12 cellular contexts compared by ENCODE assay signal in the genomic region with DNA sequence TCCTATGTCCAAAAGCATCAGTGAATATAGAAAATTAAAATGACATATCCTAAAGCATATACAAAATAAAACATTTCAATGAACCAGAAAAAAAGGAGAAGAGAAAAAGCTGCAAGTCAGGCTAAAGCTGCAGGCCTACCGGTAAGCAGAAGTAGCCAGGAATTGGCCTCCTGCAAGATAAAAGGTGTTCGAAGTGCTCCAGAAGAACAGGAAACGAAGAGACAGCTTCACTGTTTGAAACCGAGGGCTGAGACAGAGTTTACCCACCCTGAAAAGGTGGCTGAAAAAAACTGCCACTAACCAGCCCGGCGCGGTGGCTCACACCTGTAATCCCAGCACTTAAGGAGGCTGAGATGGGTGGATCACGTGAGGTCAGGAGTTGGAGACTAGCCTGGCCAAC. TPM values are rescaled to one million over a fixed set of nuclear protein-coding genes. Genes with fewer than 3 reads are reported as not detected.
DNase-seq lines count a peak whose midpoint lies in the region; ATAC-seq and TF ChIP-seq lines count a peak whose summit lies in the region.
"Had no signal": no experiment of that assay in that cellular context is flagged by ENCODE, and none has a peak within 500 bp of the region (broad histone marks: within the 10 kb centered on the region; RNA-seq: fewer than 3 reads in every experiment).

No MANE protein-coding gene starts in this region.

- DNase-seq in activated CD4-positive, alpha-beta memory T cell treated with anti-CD3 and anti-CD28 coated beads, Interleukin-2, amount 10 ng/mL, durations not matched to agents 7 days and 5 days = no peak
- DNase-seq in omental fat pad (ENCODE audit: low spot score) (no peak), hepatic stellate cell (ENCODE audit: low spot score) (no peak), ACHN (no peak)
- DNase-seq: NCI-H2081 treated with DMSO at 0.1 percent for 48 hours; stimulated activated CD4-positive, alpha-beta T cell treated with anti-CD3 and anti-CD28 coated beads, Interleukin-4, amount 100 ng/mL, for 1 hour had no signal

- POLR2A ChIA-PET in activated CD4-positive, alpha-beta memory T cell treated with anti-CD3 and anti-CD28 coated beads, Interleukin-2, amount 10 ng/mL, durations not matched to agents 7 days and 5 days (lab: Charles Lee) = interaction anchor here (0.9 to 1.6 kb wide), 3 partner anchors 9 to 33 kb away, joined by 3 to 5 read pairs (median 3); no protein-coding TSS in a partner anchor

- peak overlapping the region in 2 of 11 experiments; percentile 71 to 75; a peak in 4 of 22 replicates for H3K27ac ChIP-seq in BLaER1 treated with 17β-estradiol and CSF1 and Interleukin-3, amounts not matched to agents 10 nM and 100 nM
- H3K27ac ChIP-seq: SK-N-MC had no signal

- H3K36me3 ChIP-seq in BLaER1 treated with 17β-estradiol and CSF1 and Interleukin-3, amounts not matched to agents 10 nM and 100 nM = peaks cover 4 to 28% (median 17%) of the 10 kb centered on the region in 11 experiments; a peak in 19 of 22 replicates

- no peak overlapping the region for H3K4me3 Mint-ChIP-seq in activated CD4-positive, alpha-beta memory T cell treated with anti-CD3 and anti-CD28 coated beads, Interleukin-2, amount 10 ng/mL, durations not matched to agents 7 days and 5 days
- H3K4me3 Mint-ChIP-seq: neural crest cell had no signal

- H3K9me3 ChIP-seq in BLaER1 treated with 17β-estradiol and CSF1 and Interleukin-3, amounts not matched to agents 10 nM and 100 nM (replicated peaks in 1 of 11) = no peaks in the 10 kb centered on the region

- H3K27ac Mint-ChIP-seq in activated CD4-positive, alpha-beta memory T cell treated with anti-CD3 and anti-CD28 coated beads, Interleukin-2, amount 10 ng/mL, durations not matched to agents 7 days and 5 days = peak overlapping the region; percentile 23

- peak overlapping the region in 3 of 11 experiments; percentile 0 to 62 (median 3); a peak in 3 of 22 replicates for H3K9ac ChIP-seq in BLaER1 treated with 17β-estradiol and CSF1 and Interleukin-3, amounts not matched to agents 10 nM and 100 nM

- H3K4me1 Mint-ChIP-seq in activated CD4-positive, alpha-beta memory T cell treated with anti-CD3 and anti-CD28 coated beads, Interleukin-2, amount 10 ng/mL, durations not matched to agents 7 days and 5 days = peaks cover 40% of the 10 kb centered on the region

- no peaks in the 10 kb centered on the region for H3K27me3 Mint-ChIP-seq in activated CD4-positive, alpha-beta memory T cell treated with anti-CD3 and anti-CD28 coated beads, Interleukin-2, amount 10 ng/mL, durations not matched to agents 7 days and 5 days

- no peaks in the 10 kb centered on the region for H3K27me3 ChIP-seq in BLaER1 treated with 17β-estradiol and CSF1 and Interleukin-3, amounts not matched to agents 10 nM and 100 nM

- H3K4me3 ChIP-seq in BLaER1 treated with 17β-estradiol and CSF1 and Interleukin-3, amounts not matched to agents 10 nM and 100 nM = no peak overlapping the region
- H3K4me3 ChIP-seq: SK-N-MC had no signal

- peaks cover 0 to 2% (median 0%) of the 10 kb centered on the region in 11 experiments; a peak in 2 of 22 replicates for H4K20me1 ChIP-seq in BLaER1 treated with 17β-estradiol and CSF1 and Interleukin-3, amounts not matched to agents 10 nM and 100 nM

- H3K9me3 Mint-ChIP-seq in activated CD4-positive, alpha-beta memory T cell treated with anti-CD3 and anti-CD28 coated beads, Interleukin-2, amount 10 ng/mL, durations not matched to agents 7 days and 5 days = no peaks in the 10 kb centered on the region
- H3K9me3 Mint-ChIP-seq: neural crest cell had no signal

- in situ Hi-C loops in ACHN (cut with HindIII; ENCODE audit: low pct_ligation_motif_present, low pct_unique_long_range_greater_than_20kb, low sequenced_read_pairs) = no loop called here

- TF ChIP-seq CTCF in omental fat pad (IDR thresholded peaks at IDR 0.05) = no peak

- peak overlapping the region; percentile 24 to 97 (median 89); a peak in 21 of 22 replicates for H3K4me2 ChIP-seq in BLaER1 treated with 17β-estradiol and CSF1 and Interleukin-3, amounts not matched to agents 10 nM and 100 nM

- CTCF ChIA-PET in activated CD4-positive, alpha-beta memory T cell treated with anti-CD3 and anti-CD28 coated beads, Interleukin-2, amount 10 ng/mL, durations not matched to agents 7 days and 5 days (lab: Charles Lee) = interaction anchor here (0.5 to 6.2 kb wide), 8 partner anchors 17 to 276 kb away, joined by 3 to 40 read pairs (median 5); a partner anchor contains a TSS

- peak; percentile 39 for ATAC-seq in GM18868 (IDR thresholded peaks at IDR 0.05; ENCODE audit: unreplicated experiment)
- ATAC-seq in HG03139 (IDR thresholded peaks at IDR 0.05; ENCODE audit: unreplicated experiment) = peak; percentile 46
- ATAC-seq in omental fat pad (ENCODE audit: low FRiP score) = no peak
- ATAC-seq in GM21717 (IDR thresholded peaks at IDR 0.05; ENCODE audit: unreplicated experiment) = no peak

- peaks cover 6% of the 10 kb centered on the region for H3K36me3 Mint-ChIP-seq in activated CD4-positive, alpha-beta memory T cell treated with anti-CD3 and anti-CD28 coated beads, Interleukin-2, amount 10 ng/mL, durations not matched to agents 7 days and 5 days (ENCODE audit: low read depth)

- H3K4me1 ChIP-seq in BLaER1 treated with 17β-estradiol and CSF1 and Interleukin-3, amounts not matched to agents 10 nM and 100 nM = peaks cover 22 to 60% (median 50%) of the 10 kb centered on the region in 10 experiments

RNA-seq across cellular contexts. Expression of a gene that starts 37.4 kb away (rescaled TPM):
- 10 to 100 TPM; 36.4 to 38.1 TPM for total RNA-seq in activated CD4-positive, alpha-beta memory T cell treated with anti-CD3 and anti-CD28 coated beads, Interleukin-2, amount 10 ng/mL, durations not matched to agents 7 days and 5 days
- 10 to 100 TPM; 17.8 to 32.2 (median 27.3) TPM for total RNA-seq in omental fat pad

RNA-seq across cellular contexts. Expression of a gene that starts 37.5 kb away (rescaled TPM):
- total RNA-seq in activated CD4-positive, alpha-beta memory T cell treated with anti-CD3 and anti-CD28 coated beads, Interleukin-2, amount 10 ng/mL, durations not matched to agents 7 days and 5 days = 10 to 100 TPM; 18.6 to 20.2 TPM
- 10 to 100 TPM; 10.1 to 15.9 (median 13.3) TPM for total RNA-seq in omental fat pad

RNA-seq across cellular contexts. Expression of a gene that starts 54.6 kb away (rescaled TPM):
- total RNA-seq in activated CD4-positive, alpha-beta memory T cell treated with anti-CD3 and anti-CD28 coated beads, Interleukin-2, amount 10 ng/mL, durations not matched to agents 7 days and 5 days = 10 to 100 TPM; 56.5 to 56.7 TPM
- 10 to 100 TPM in 1 of 4 donors, 1 to 10 TPM in 3; 4.1 to 48.9 (median 4.8) TPM for total RNA-seq in omental fat pad
- total RNA-seq: neural crest cell had no signal

Comparison
In these comparisons a context has a peak if more than half of its experiments do, and no peak if none do; other contexts are left out.
1. ATAC-seq: peak in GM18868 (single experiment) and HG03139 (single experiment); none in omental fat pad (single experiment) and GM21717 (single experiment).